In genomic region chr19:41352609-41353465, GRCh38 we compare ENCODE assay signal across 1 cellular context.
TF ChIP-seq lines count a peak whose summit lies in the region.

No MANE protein-coding gene starts in this region.

TF ChIP-seq in K562, 482 proteins besides CTCF, POLR2A, EP300 and RAD21 (continued from another document and continues in another):
- TF ChIP-seq FOXO4 (CRISPR knock-in tag; IDR thresholded peaks at IDR 0.05) (no peak), ZBTB8A (IDR thresholded peaks at IDR 0.05; ENCODE audit: partially characterized antibody) (no peak), GABPA (tag; conservative IDR thresholded peaks at IDR 0.05; ENCODE audit: low read depth) (0 out of 2 replicates have a peak, but pooled peaks have one; percentile 19), MED1 (CRISPR knock-in tag; IDR thresholded peaks at IDR 0.05; ENCODE audit: borderline replicate concordance) (no peak), PTTG1 (tag; IDR thresholded peaks at IDR 0.05; ENCODE audit: low read depth) (no peak), TCF7 (IDR thresholded peaks at IDR 0.05; ENCODE audit: borderline replicate concordance) (no peak), TCF7L2 (IDR thresholded peaks at IDR 0.05; ENCODE audit: low read depth, low read length) (no peak), NFE2L1 (tag; IDR thresholded peaks at IDR 0.05; ENCODE audit: borderline replicate concordance, low read depth) (no peak), ELK1 (CRISPR knock-in tag; IDR thresholded peaks at IDR 0.05) (no peak), ZNF134 (CRISPR knock-in tag; conservative IDR thresholded peaks at IDR 0.05) (no peak), MLLT1 (IDR thresholded peaks at IDR 0.05) (no peak), ZFP1 (CRISPR knock-in tag; IDR thresholded peaks at IDR 0.05) (no peak), ZNF174 (CRISPR knock-in tag; IDR thresholded peaks at IDR 0.05) (no peak), KDM1A (IDR thresholded peaks at IDR 0.05) (peak in 1 of 2 experiments; percentile 81; a peak in 2 of 4 replicates), ZNF274 (IDR thresholded peaks at IDR 0.05; ENCODE audit: borderline replicate concordance, low read depth, low read length) (no peak), FIP1L1 (IDR thresholded peaks at IDR 0.05; ENCODE audit: low read depth, low read length, poor library complexity, severe bottlenecking) (peak; percentile 53), PRMT5 (CRISPR knock-in tag; IDR thresholded peaks at IDR 0.05) (no peak), LCOR (CRISPR knock-in tag; IDR thresholded peaks at IDR 0.05) (no peak), NFRKB (IDR thresholded peaks at IDR 0.05; ENCODE audit: low read depth) (peak; percentile 29; the same call in 1 of the 2 replicates), RNF219 (CRISPR knock-in tag; IDR thresholded peaks at IDR 0.05) (no peak), ZNF77 (CRISPR knock-in tag; IDR thresholded peaks at IDR 0.05) (no peak), CREB5 (CRISPR knock-in tag; IDR thresholded peaks at IDR 0.05) (no peak), SIN3B (IDR thresholded peaks at IDR 0.05; ENCODE audit: low read depth) (no peak; the same call in 1 of the 2 replicates), ZNF277 (CRISPR knock-in tag; IDR thresholded peaks at IDR 0.05; ENCODE audit: borderline replicate concordance) (no peak), MIER1 (IDR thresholded peaks at IDR 0.05; ENCODE audit: low read depth) (no peak), BHLHE40 (IDR thresholded peaks at IDR 0.05; ENCODE audit: low read length) (no peak), PML (IDR thresholded peaks at IDR 0.05; ENCODE audit: low read length) (no peak), TFE3 (CRISPR knock-in tag; IDR thresholded peaks at IDR 0.05) (no peak), SP1 (CRISPR knock-in tag; IDR thresholded peaks at IDR 0.05) (no peak; the same call in none of the 2 replicates), PREB (CRISPR knock-in tag; IDR thresholded peaks at IDR 0.05) (no peak), BRF1 (IDR thresholded peaks at IDR 0.05; ENCODE audit: borderline replicate concordance, extremely low read depth, insufficient read length) (no peak), PPARD (CRISPR knock-in tag; IDR thresholded peaks at IDR 0.05) (no peak), STAG1 (CRISPR knock-in tag; IDR thresholded peaks at IDR 0.05; ENCODE audit: borderline replicate concordance) (no peak), SRSF3 (IDR thresholded peaks at IDR 0.05; ENCODE audit: insufficient read depth, low read length) (no peak), CHD4 (IDR thresholded peaks at IDR 0.05; ENCODE audit: insufficient read depth, insufficient replicate concordance, low read depth, low read length, poor library complexity, severe bottlenecking) (peak; percentile 50), DPF2 (IDR thresholded peaks at IDR 0.05) (no peak), ZBTB17 (CRISPR knock-in tag; IDR thresholded peaks at IDR 0.05) (no peak), SMARCA5 (IDR thresholded peaks at IDR 0.05) (0 out of 2 replicates have a peak, but pooled peaks have one; percentile 42), ZNF518B (CRISPR knock-in tag; IDR thresholded peaks at IDR 0.05) (no peak), MXD1 (CRISPR knock-in tag; IDR thresholded peaks at IDR 0.05; ENCODE audit: borderline replicate concordance, poor library complexity, severe bottlenecking) (no peak), ATF7 (IDR thresholded peaks at IDR 0.05) (peak; percentile 46), TARDBP (IDR thresholded peaks at IDR 0.05) (peak; percentile 36; the same call in 1 of the 2 replicates), TEAD1 (CRISPR knock-in tag; IDR thresholded peaks at IDR 0.05) (peak in 1 of 2 experiments; percentile 52; a peak in 1 of 4 replicates), PTRF (tag; IDR thresholded peaks at IDR 0.05) (no peak), ELK3 (CRISPR knock-in tag; IDR thresholded peaks at IDR 0.05) (no peak), U2AF2 (optimal IDR thresholded peaks at IDR 0.05; ENCODE audit: low read depth, low read length) (no peak), DIDO1 (tag; IDR thresholded peaks at IDR 0.05; ENCODE audit: low read depth) (no peak), MECOM (CRISPR knock-in tag; IDR thresholded peaks at IDR 0.05) (no peak), MBD2 (IDR thresholded peaks at IDR 0.05; ENCODE audit: borderline replicate concordance, low read depth) (0 out of 2 replicates have a peak, but pooled peaks have one; percentile 16)
